ENCODE assay signal across 10 cellular contexts in the genomic region with DNA sequence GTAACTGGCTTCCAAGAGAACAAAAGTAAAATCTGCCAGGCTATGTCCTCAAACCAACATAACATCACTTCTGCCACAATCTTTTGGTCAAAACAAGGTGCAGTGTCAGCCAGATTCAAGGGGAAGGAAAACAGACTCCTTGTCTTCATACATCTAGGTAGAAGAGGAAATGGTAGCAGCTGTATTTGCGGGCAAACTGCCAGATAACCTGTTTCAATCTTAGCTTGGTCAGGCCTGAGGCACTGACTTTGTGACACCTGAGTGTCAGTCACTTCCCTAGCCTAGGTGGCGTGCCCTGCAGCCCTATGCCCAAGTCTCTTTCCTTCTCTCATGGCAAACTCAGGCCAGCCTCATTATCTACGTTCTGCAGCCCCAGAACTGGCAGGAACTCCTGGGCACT.
DNase-seq lines count a peak whose midpoint lies in the region; ATAC-seq and TF ChIP-seq lines count a peak whose summit lies in the region.
"Had no signal": no experiment of that assay in that cellular context is flagged by ENCODE, and none has a peak within 500 bp of the region (broad histone marks: within the 10 kb centered on the region; RNA-seq: fewer than 3 reads in every experiment).

No MANE protein-coding gene starts in this region.

- peak in 1 of 2 donors; percentile 13 for DNase-seq in memory B cell (ENCODE audit: low spot score in 2 of 2)
- DNase-seq in EL: no peak
- no peak for DNase-seq in upper lobe of right lung
- DNase-seq in pons (ENCODE audit: low spot score): no peak

- no peak overlapping the region for H3K4me3 ChIP-seq in upper lobe of right lung

- H3K27ac Mint-ChIP-seq in memory B cell: no peak overlapping the region
- H3K27ac Mint-ChIP-seq: natural killer cell treated with Interleukin-12 subunit alpha and Interleukin-12 subunit beta and Interleukin-15 and Interleukin-18, amount 100 ng/mL, for 72 hours had no signal

- no peaks in the 10 kb centered on the region for H3K27me3 Mint-ChIP-seq in memory B cell

- no peak overlapping the region for H3K4me3 Mint-ChIP-seq in memory B cell
- H3K4me3 Mint-ChIP-seq: natural killer cell treated with Interleukin-12 subunit alpha and Interleukin-12 subunit beta and Interleukin-15 and Interleukin-18, amount 100 ng/mL, for 72 hours had no signal

- peak; percentile 76 for ATAC-seq in GM18517 (IDR thresholded peaks at IDR 0.05; ENCODE audit: unreplicated experiment)
- ATAC-seq in GM21381 (IDR thresholded peaks at IDR 0.05; ENCODE audit: unreplicated experiment): peak; percentile 82
- ATAC-seq in HG03378 (IDR thresholded peaks at IDR 0.05; ENCODE audit: unreplicated experiment): peak; percentile 83
- ATAC-seq in memory B cell (ENCODE audit: low read depth): peak; percentile 63
- no peak for ATAC-seq in upper lobe of right lung
- ATAC-seq in GM18505 (IDR thresholded peaks at IDR 0.05; ENCODE audit: unreplicated experiment): no peak
- ATAC-seq: natural killer cell treated with Interleukin-12 subunit alpha and Interleukin-12 subunit beta and Interleukin-15 and Interleukin-18, amount 100 ng/mL, for 72 hours; Panc1 had no signal

- no peak for TF ChIP-seq CTCF in upper lobe of right lung (IDR thresholded peaks at IDR 0.05)

- H3K27me3 ChIP-seq in upper lobe of right lung: no peaks in the 10 kb centered on the region

- peaks cover 10% of the 10 kb centered on the region for H3K4me1 Mint-ChIP-seq in memory B cell

- intact Hi-C loops in upper lobe of right lung (cut with DNase I): no loop called here

- no peaks in the 10 kb centered on the region for H3K4me1 ChIP-seq in upper lobe of right lung

- no peaks in the 10 kb centered on the region for H3K9me3 Mint-ChIP-seq in memory B cell
- H3K9me3 Mint-ChIP-seq: natural killer cell treated with Interleukin-12 subunit alpha and Interleukin-12 subunit beta and Interleukin-15 and Interleukin-18, amount 100 ng/mL, for 72 hours had no signal

- no peaks in the 10 kb centered on the region for H3K36me3 ChIP-seq in upper lobe of right lung

- TF ChIP-seq POLR2A in GM18505 (IDR thresholded peaks at IDR 0.05; ENCODE audit: borderline replicate concordance, extremely low read depth, insufficient read depth, insufficient read length): no peak

- H3K36me3 Mint-ChIP-seq in memory B cell: no peaks in the 10 kb centered on the region
- H3K36me3 Mint-ChIP-seq: natural killer cell treated with Interleukin-12 subunit alpha and Interleukin-12 subunit beta and Interleukin-15 and Interleukin-18, amount 100 ng/mL, for 72 hours had no signal

- H3K9me3 ChIP-seq in upper lobe of right lung: no peaks in the 10 kb centered on the region

- H3K27ac ChIP-seq in upper lobe of right lung: no peak overlapping the region

Comparison
In these comparisons a context has a peak if more than half of its experiments do, and no peak if none do; other contexts are left out.
1. ATAC-seq: peak in GM18517 (single experiment), GM21381 (single experiment), HG03378 (single experiment) and memory B cell (single experiment); none in upper lobe of right lung (single experiment) and GM18505 (single experiment).